In the genomic region with DNA sequence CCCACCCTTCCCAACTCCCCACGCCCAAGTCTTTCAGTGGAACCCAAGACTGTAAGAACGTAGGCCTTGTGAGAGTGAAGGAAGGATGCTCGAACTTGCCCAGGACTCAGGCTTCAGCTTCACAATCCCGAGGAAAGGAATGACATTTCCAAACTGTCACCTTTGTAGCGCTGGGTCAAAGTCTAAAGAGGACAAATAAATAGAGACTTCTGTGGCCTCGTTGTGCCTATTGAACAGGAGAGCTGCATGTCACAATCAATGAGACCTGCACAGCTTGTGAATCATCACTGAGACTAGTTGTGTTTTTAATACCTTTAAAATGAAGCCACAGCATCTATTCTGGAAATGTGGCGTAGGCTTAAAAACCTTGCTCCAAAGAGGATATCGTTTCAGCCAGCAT, we compare ENCODE assay signal across 1 cellular context.
TF ChIP-seq lines count a peak whose summit lies in the region.

No MANE protein-coding gene starts in this region.

TF ChIP-seq in HepG2, 621 proteins besides CTCF, POLR2A, EP300 and RAD21 (continued from another document and continues in another):
- TF ChIP-seq, protein P1, sequence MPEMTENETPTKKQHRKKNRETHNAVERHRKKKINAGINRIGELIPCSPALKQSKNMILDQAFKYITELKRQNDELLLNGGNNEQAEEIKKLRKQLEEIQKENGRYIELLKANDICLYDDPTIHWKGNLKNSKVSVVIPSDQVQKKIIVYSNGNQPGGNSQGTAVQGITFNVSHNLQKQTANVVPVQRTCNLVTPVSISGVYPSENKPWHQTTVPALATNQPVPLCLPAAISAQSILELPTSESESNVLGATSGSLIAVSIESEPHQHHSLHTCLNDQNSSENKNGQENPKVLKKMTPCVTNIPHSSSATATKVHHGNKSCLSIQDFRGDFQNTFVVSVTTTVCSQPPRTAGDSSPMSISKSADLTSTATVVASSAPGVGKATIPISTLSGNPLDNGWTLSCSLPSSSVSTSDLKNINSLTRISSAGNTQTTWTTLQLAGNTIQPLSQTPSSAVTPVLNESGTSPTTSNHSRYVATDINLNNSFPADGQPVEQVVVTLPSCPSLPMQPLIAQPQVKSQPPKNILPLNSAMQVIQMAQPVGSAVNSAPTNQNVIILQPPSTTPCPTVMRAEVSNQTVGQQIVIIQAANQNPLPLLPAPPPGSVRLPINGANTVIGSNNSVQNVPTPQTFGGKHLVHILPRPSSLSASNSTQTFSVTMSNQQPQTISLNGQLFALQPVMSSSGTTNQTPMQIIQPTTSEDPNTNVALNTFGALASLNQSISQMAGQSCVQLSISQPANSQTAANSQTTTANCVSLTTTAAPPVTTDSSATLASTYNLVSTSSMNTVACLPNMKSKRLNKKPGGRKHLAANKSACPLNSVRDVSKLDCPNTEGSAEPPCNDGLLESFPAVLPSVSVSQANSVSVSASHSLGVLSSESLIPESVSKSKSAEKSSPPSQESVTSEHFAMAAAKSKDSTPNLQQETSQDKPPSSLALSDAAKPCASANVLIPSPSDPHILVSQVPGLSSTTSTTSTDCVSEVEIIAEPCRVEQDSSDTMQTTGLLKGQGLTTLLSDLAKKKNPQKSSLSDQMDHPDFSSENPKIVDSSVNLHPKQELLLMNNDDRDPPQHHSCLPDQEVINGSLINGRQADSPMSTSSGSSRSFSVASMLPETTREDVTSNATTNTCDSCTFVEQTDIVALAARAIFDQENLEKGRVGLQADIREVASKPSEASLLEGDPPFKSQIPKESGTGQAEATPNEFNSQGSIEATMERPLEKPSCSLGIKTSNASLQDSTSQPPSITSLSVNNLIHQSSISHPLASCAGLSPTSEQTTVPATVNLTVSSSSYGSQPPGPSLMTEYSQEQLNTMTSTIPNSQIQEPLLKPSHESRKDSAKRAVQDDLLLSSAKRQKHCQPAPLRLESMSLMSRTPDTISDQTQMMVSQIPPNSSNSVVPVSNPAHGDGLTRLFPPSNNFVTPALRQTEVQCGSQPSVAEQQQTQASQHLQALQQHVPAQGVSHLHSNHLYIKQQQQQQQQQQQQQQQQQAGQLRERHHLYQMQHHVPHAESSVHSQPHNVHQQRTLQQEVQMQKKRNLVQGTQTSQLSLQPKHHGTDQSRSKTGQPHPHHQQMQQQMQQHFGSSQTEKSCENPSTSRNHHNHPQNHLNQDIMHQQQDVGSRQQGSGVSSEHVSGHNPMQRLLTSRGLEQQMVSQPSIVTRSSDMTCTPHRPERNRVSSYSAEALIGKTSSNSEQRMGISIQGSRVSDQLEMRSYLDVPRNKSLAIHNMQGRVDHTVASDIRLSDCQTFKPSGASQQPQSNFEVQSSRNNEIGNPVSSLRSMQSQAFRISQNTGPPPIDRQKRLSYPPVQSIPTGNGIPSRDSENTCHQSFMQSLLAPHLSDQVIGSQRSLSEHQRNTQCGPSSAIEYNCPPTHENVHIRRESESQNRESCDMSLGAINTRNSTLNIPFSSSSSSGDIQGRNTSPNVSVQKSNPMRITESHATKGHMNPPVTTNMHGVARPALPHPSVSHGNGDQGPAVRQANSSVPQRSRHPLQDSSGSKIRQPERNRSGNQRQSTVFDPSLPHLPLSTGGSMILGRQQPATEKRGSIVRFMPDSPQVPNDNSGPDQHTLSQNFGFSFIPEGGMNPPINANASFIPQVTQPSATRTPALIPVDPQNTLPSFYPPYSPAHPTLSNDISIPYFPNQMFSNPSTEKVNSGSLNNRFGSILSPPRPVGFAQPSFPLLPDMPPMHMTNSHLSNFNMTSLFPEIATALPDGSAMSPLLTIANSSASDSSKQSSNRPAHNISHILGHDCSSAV (CRISPR knock-in tag; IDR thresholded peaks at IDR 0.05; ENCODE audit: borderline replicate concordance): no peak
- TF ChIP-seq ZNF839 (CRISPR knock-in tag; IDR thresholded peaks at IDR 0.05; ENCODE audit: borderline replicate concordance): no peak
- no peak for TF ChIP-seq FOXP1 (IDR thresholded peaks at IDR 0.05)
- peak; percentile 42; the same call in 1 of the 2 replicates for TF ChIP-seq FOXP1 (CRISPR knock-in tag; IDR thresholded peaks at IDR 0.05)
- TF ChIP-seq FOXA1 (IDR thresholded peaks at IDR 0.05): no peak
- peak; percentile 64 for TF ChIP-seq FOXA1 (CRISPR knock-in tag; IDR thresholded peaks at IDR 0.05)
- TF ChIP-seq HNF4G (IDR thresholded peaks at IDR 0.05; ENCODE audit: borderline replicate concordance, low read depth, low read length): peak; percentile 92
- TF ChIP-seq HNF4G (CRISPR knock-in tag; IDR thresholded peaks at IDR 0.05; ENCODE audit: borderline replicate concordance, low read depth): peak; percentile 94
- TF ChIP-seq FOXJ3 (CRISPR knock-in tag; IDR thresholded peaks at IDR 0.05; ENCODE audit: borderline replicate concordance): 0 out of 2 replicates have a peak, but pooled peaks have one; percentile 31
- TF ChIP-seq, protein P2, sequence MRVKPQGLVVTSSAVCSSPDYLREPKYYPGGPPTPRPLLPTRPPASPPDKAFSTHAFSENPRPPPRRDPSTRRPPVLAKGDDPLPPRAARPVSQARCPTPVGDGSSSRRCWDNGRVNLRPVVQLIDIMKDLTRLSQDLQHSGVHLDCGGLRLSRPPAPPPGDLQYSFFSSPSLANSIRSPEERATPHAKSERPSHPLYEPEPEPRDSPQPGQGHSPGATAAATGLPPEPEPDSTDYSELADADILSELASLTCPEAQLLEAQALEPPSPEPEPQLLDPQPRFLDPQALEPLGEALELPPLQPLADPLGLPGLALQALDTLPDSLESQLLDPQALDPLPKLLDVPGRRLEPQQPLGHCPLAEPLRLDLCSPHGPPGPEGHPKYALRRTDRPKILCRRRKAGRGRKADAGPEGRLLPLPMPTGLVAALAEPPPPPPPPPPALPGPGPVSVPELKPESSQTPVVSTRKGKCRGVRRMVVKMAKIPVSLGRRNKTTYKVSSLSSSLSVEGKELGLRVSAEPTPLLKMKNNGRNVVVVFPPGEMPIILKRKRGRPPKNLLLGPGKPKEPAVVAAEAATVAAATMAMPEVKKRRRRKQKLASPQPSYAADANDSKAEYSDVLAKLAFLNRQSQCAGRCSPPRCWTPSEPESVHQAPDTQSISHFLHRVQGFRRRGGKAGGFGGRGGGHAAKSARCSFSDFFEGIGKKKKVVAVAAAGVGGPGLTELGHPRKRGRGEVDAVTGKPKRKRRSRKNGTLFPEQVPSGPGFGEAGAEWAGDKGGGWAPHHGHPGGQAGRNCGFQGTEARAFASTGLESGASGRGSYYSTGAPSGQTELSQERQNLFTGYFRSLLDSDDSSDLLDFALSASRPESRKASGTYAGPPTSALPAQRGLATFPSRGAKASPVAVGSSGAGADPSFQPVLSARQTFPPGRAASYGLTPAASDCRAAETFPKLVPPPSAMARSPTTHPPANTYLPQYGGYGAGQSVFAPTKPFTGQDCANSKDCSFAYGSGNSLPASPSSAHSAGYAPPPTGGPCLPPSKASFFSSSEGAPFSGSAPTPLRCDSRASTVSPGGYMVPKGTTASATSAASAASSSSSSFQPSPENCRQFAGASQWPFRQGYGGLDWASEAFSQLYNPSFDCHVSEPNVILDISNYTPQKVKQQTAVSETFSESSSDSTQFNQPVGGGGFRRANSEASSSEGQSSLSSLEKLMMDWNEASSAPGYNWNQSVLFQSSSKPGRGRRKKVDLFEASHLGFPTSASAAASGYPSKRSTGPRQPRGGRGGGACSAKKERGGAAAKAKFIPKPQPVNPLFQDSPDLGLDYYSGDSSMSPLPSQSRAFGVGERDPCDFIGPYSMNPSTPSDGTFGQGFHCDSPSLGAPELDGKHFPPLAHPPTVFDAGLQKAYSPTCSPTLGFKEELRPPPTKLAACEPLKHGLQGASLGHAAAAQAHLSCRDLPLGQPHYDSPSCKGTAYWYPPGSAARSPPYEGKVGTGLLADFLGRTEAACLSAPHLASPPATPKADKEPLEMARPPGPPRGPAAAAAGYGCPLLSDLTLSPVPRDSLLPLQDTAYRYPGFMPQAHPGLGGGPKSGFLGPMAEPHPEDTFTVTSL (CRISPR knock-in tag; IDR thresholded peaks at IDR 0.05; ENCODE audit: borderline replicate concordance): peak; percentile 92
- TF ChIP-seq ZNF326 (CRISPR knock-in tag; IDR thresholded peaks at IDR 0.05; ENCODE audit: borderline replicate concordance): no peak
- TF ChIP-seq, protein P3, sequence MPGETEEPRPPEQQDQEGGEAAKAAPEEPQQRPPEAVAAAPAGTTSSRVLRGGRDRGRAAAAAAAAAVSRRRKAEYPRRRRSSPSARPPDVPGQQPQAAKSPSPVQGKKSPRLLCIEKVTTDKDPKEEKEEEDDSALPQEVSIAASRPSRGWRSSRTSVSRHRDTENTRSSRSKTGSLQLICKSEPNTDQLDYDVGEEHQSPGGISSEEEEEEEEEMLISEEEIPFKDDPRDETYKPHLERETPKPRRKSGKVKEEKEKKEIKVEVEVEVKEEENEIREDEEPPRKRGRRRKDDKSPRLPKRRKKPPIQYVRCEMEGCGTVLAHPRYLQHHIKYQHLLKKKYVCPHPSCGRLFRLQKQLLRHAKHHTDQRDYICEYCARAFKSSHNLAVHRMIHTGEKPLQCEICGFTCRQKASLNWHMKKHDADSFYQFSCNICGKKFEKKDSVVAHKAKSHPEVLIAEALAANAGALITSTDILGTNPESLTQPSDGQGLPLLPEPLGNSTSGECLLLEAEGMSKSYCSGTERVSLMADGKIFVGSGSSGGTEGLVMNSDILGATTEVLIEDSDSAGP (CRISPR knock-in tag; IDR thresholded peaks at IDR 0.05; ENCODE audit: borderline replicate concordance): no peak
- TF ChIP-seq RFXAP (CRISPR knock-in tag; IDR thresholded peaks at IDR 0.05; ENCODE audit: borderline replicate concordance): no peak
- TF ChIP-seq GFI1 (CRISPR knock-in tag; IDR thresholded peaks at IDR 0.05; ENCODE audit: borderline replicate concordance): no peak
- TF ChIP-seq, protein P4, sequence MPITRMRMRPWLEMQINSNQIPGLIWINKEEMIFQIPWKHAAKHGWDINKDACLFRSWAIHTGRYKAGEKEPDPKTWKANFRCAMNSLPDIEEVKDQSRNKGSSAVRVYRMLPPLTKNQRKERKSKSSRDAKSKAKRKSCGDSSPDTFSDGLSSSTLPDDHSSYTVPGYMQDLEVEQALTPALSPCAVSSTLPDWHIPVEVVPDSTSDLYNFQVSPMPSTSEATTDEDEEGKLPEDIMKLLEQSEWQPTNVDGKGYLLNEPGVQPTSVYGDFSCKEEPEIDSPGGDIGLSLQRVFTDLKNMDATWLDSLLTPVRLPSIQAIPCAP (CRISPR knock-in tag; IDR thresholded peaks at IDR 0.05; ENCODE audit: low read depth): no peak
- TF ChIP-seq PRPF4 (IDR thresholded peaks at IDR 0.05; ENCODE audit: low read depth, low read length, poor library complexity, severe bottlenecking): no peak
- TF ChIP-seq, protein P5, sequence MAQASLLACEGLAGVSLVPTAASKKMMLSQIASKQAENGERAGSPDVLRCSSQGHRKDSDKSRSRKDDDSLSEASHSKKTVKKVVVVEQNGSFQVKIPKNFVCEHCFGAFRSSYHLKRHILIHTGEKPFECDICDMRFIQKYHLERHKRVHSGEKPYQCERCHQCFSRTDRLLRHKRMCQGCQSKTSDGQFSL (CRISPR knock-in tag; IDR thresholded peaks at IDR 0.05): no peak
- TF ChIP-seq YEATS2 (CRISPR knock-in tag; IDR thresholded peaks at IDR 0.05; ENCODE audit: borderline replicate concordance): no peak
- TF ChIP-seq ZNF777 (CRISPR knock-in tag; IDR thresholded peaks at IDR 0.05): no peak
- TF ChIP-seq, protein P6, sequence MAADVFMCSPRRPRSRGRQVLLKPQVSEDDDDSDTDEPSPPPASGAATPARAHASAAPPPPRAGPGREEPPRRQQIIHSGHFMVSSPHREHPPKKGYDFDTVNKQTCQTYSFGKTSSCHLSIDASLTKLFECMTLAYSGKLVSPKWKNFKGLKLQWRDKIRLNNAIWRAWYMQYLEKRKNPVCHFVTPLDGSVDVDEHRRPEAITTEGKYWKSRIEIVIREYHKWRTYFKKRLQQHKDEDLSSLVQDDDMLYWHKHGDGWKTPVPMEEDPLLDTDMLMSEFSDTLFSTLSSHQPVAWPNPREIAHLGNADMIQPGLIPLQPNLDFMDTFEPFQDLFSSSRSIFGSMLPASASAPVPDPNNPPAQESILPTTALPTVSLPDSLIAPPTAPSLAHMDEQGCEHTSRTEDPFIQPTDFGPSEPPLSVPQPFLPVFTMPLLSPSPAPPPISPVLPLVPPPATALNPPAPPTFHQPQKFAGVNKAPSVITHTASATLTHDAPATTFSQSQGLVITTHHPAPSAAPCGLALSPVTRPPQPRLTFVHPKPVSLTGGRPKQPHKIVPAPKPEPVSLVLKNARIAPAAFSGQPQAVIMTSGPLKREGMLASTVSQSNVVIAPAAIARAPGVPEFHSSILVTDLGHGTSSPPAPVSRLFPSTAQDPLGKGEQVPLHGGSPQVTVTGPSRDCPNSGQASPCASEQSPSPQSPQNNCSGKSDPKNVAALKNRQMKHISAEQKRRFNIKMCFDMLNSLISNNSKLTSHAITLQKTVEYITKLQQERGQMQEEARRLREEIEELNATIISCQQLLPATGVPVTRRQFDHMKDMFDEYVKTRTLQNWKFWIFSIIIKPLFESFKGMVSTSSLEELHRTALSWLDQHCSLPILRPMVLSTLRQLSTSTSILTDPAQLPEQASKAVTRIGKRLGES (CRISPR knock-in tag; IDR thresholded peaks at IDR 0.05; ENCODE audit: borderline replicate concordance): no peak
- TF ChIP-seq, protein P7, sequence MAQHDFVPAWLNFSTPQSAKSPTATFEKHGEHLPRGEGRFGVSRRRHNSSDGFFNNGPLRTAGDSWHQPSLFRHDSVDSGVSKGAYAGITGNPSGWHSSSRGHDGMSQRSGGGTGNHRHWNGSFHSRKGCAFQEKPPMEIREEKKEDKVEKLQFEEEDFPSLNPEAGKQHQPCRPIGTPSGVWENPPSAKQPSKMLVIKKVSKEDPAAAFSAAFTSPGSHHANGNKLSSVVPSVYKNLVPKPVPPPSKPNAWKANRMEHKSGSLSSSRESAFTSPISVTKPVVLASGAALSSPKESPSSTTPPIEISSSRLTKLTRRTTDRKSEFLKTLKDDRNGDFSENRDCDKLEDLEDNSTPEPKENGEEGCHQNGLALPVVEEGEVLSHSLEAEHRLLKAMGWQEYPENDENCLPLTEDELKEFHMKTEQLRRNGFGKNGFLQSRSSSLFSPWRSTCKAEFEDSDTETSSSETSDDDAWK (CRISPR knock-in tag; IDR thresholded peaks at IDR 0.05): no peak
- TF ChIP-seq, protein P8, sequence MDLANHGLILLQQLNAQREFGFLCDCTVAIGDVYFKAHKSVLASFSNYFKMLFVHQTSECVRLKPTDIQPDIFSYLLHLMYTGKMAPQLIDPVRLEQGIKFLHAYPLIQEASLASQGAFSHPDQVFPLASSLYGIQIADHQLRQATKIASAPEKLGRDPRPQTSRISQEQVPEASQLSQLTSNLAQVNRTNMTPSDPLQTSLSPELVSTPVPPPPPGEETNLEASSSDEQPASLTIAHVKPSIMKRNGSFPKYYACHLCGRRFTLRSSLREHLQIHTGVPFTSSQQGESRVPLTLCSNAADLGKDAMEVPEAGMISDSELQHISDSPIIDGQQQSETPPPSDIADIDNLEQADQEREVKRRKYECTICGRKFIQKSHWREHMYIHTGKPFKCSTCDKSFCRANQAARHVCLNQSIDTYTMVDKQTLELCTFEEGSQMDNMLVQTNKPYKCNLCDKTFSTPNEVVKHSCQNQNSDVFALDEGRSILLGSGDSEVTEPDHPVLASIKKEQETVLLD (CRISPR knock-in tag; IDR thresholded peaks at IDR 0.05; ENCODE audit: low read depth): no peak
- no peak for TF ChIP-seq ZNF235 (CRISPR knock-in tag; IDR thresholded peaks at IDR 0.05; ENCODE audit: borderline replicate concordance)
- TF ChIP-seq MEIS1 (CRISPR knock-in tag; IDR thresholded peaks at IDR 0.05; ENCODE audit: borderline replicate concordance): no peak
- TF ChIP-seq, protein P9, sequence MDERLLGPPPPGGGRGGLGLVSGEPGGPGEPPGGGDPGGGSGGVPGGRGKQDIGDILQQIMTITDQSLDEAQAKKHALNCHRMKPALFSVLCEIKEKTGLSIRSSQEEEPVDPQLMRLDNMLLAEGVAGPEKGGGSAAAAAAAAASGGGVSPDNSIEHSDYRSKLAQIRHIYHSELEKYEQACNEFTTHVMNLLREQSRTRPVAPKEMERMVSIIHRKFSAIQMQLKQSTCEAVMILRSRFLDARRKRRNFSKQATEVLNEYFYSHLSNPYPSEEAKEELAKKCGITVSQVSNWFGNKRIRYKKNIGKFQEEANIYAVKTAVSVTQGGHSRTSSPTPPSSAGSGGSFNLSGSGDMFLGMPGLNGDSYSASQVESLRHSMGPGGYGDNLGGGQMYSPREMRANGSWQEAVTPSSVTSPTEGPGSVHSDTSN (CRISPR knock-in tag; IDR thresholded peaks at IDR 0.05): 0 out of 2 replicates have a peak, but pooled peaks have one; percentile 11
- TF ChIP-seq ZNF382 (CRISPR knock-in tag; IDR thresholded peaks at IDR 0.05; ENCODE audit: borderline replicate concordance): no peak
